Comparison of ENCODE assay signal across 9 cellular contexts in the genomic region with DNA sequence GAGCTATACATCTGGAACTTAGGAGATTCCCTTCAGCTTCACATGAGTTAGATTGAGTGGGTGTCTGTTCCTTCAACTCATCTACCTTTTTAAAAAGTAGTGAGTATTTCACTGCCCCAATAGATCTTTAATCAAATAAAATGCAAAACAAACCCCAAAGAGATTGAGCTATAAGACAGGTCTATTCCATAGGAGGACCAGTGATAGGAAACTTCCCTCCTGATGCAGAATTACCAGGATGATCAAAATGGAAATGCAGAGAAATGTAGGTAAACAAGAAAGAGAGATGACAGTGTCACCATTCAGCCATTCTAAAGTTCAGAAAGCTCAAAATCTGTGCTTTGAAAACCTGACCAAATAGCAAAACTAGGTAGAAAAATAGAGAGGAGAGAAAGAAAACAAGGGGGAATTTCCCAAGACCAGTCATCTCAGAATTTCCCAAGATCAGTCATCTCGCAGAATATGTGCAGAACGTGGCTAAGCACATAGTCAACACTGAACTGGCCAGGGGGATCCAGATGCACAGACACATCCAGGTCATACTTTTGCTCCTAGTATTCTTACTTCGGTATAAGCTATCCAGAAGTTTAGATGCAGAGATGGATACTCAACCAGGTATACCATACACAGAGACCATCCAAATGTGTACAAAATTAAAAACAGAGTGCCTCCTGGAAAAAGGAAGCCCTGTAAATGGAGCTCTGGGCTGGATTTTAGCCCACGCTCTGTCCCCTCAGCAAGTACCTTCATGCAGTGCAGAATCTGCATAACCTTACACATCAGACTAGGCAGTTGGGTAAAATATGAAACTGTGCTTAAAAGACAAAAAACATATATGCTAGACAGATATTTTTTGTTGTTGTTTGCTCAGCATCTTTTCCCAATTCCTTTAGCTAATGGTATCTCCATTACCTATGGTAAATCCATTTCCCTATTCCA.
A peak's percentile ranks its signal among the peaks of the same experiment; 100 is the strongest.
DNase-seq lines count a peak whose midpoint lies in the region; ATAC-seq lines count a peak whose summit lies in the region.
"Had no signal": no experiment of that assay in that cellular context is flagged by ENCODE, and none has a peak within 500 bp of the region (broad histone marks: within the 10 kb centered on the region; RNA-seq: fewer than 3 reads in every experiment).

No MANE protein-coding gene starts in this region.

- H3K9me3 ChIP-seq in effector memory CD4-positive, alpha-beta T cell (ENCODE audit: control insufficient read depth, low read length): no peaks in the 10 kb centered on the region

- H3K4me1 ChIP-seq in effector memory CD4-positive, alpha-beta T cell (ENCODE audit: control insufficient read depth, insufficient read depth, low read length, poor library complexity, severe bottlenecking): no peaks in the 10 kb centered on the region

- no peaks in the 10 kb centered on the region for H3K36me3 ChIP-seq in effector memory CD4-positive, alpha-beta T cell (ENCODE audit: control insufficient read depth, insufficient read depth, low read length)

- no peak overlapping the region for H3K27ac ChIP-seq in effector memory CD4-positive, alpha-beta T cell (ENCODE audit: insufficient read depth, low read length, poor library complexity, severe bottlenecking)

- no peaks in the 10 kb centered on the region for H3K27me3 ChIP-seq in effector memory CD4-positive, alpha-beta T cell (replicated peaks; ENCODE audit: control insufficient read depth, insufficient read depth, low read length, poor library complexity, severe bottlenecking)

- DNase-seq in GM03348 (ENCODE audit: low spot score) (peak; percentile 44), glomerular visceral epithelial cell (ENCODE audit: extremely low spot score) (peak; percentile 70), NCI-H1694 (lab: John Stamatoyannopoulos, UW) (no peak), DMS153 treated with DMSO at 0.1 percent for 48 hours (lab: John Stamatoyannopoulos, UW; ENCODE audit: unreplicated experiment) (no peak), NCI-H82 treated with DMSO at 0.1 percent for 48 hours (lab: John Stamatoyannopoulos, UW; ENCODE audit: unreplicated experiment) (no peak)
- no peak for DNase-seq in effector memory CD4-positive, alpha-beta T cell

- H3K4me3 ChIP-seq in effector memory CD4-positive, alpha-beta T cell (ENCODE audit: insufficient read depth, low read depth, low read length, poor library complexity, severe bottlenecking): no peak overlapping the region

- ATAC-seq in GM21367 (IDR thresholded peaks at IDR 0.05; ENCODE audit: unreplicated experiment) (peak; percentile 82), HG03521 (IDR thresholded peaks at IDR 0.05; ENCODE audit: unreplicated experiment) (peak; percentile 83)
- ATAC-seq: naive thymus-derived CD4-positive, alpha-beta T cell had no signal

Comparison
In these comparisons a context has a peak if more than half of its experiments do, and no peak if none do; other contexts are left out.
1. DNase-seq: peak in GM03348 (single experiment) and glomerular visceral epithelial cell (single experiment); none in NCI-H1694 (single experiment), DMS153 treated with DMSO at 0.1 percent for 48 hours (single experiment), NCI-H82 treated with DMSO at 0.1 percent for 48 hours (single experiment) and effector memory CD4-positive, alpha-beta T cell (0 of 3).